In genomic region chrX:53421125-53421524, GRCh38 we compare ENCODE assay signal across 1 cellular context.
TF ChIP-seq lines count a peak whose summit lies in the region.

No MANE protein-coding gene starts in this region.

TF ChIP-seq in GM12878, 131 proteins besides CTCF, POLR2A, EP300 and RAD21:
- no peak for TF ChIP-seq CEBPB (IDR thresholded peaks at IDR 0.05; ENCODE audit: borderline replicate concordance in 1 of 2, low read depth in 2 of 2, low read length in 2 of 2)
- TF ChIP-seq ZNF24 (IDR thresholded peaks at IDR 0.05): no peak
- no peak for TF ChIP-seq ATF7 (IDR thresholded peaks at IDR 0.05; ENCODE audit: low read depth)
